Comparison of ENCODE assay signal across 8 cellular contexts in genomic region chr2:145752091-145752806, GRCh38.
DNase-seq lines count a peak whose midpoint lies in the region; ATAC-seq and TF ChIP-seq lines count a peak whose summit lies in the region.

No MANE protein-coding gene starts in this region.

- DNase-seq in CMK (ENCODE audit: low read depth), result peak; percentile 21
- DNase-seq in NCI-H748 treated with DMSO at 0.1 percent for 48 hours (lab: John Stamatoyannopoulos, UW), result peak; percentile 66
- peak; percentile 65 for DNase-seq in mammary epithelial cell
- DNase-seq in kidney tubule cell (ENCODE audit: low spot score), result peak; percentile 59
- no peak for DNase-seq in HuH-7 (ENCODE audit: low spot score)

- TF ChIP-seq CTCF in mammary epithelial cell (conservative IDR thresholded peaks at IDR 0.05 in 1 of 2, IDR thresholded peaks at IDR 0.05 in 1 of 2; ENCODE audit: extremely low read depth in 1 of 2, insufficient read depth in 1 of 2, low read depth in 1 of 2, low read length in 2 of 2), result peak; percentile 73 to 77

- no peak overlapping the region for H3K9ac ChIP-seq in mammary epithelial cell (ENCODE audit: insufficient read depth, low read length)

- no peaks in the 10 kb centered on the region for H3K9me3 ChIP-seq in mammary epithelial cell (replicated peaks; ENCODE audit: insufficient read depth, low read length)

- in situ Hi-C loops in mammary epithelial cell (cut with MboI; ENCODE audit: low sequenced_read_pairs in 2 of 2), result no loop called here

- CTCF ChIA-PET in mammary epithelial cell (lab: Charles Lee; ENCODE audit: low non-redundant PET), result interaction anchor here (0.6 to 0.7 kb wide), 2 partner anchors 267 to 652 kb away, joined by 3 read pairs; no protein-coding TSS in a partner anchor

- no peak overlapping the region for H3K27ac ChIP-seq in mammary epithelial cell (ENCODE audit: insufficient read depth, low read depth, low read length)
- H3K27ac ChIP-seq in temporal lobe (ENCODE audit: low read depth, low read length), result peak overlapping the region; percentile 69

- no peaks in the 10 kb centered on the region for H4K20me1 ChIP-seq in mammary epithelial cell (ENCODE audit: insufficient read depth, low read length)

- WGBS in mammary epithelial cell (ENCODE audit: low coverage, missing lambda C conversion rate), result 20% methylated on average over 5 of the region's 5 CpGs

- peak overlapping the region; percentile 37 for H3K4me2 ChIP-seq in mammary epithelial cell (ENCODE audit: insufficient read depth, low read depth, low read length)

- H3K36me3 ChIP-seq in mammary epithelial cell (ENCODE audit: insufficient read depth, low read length), result no peaks in the 10 kb centered on the region

- no peaks in the 10 kb centered on the region for H3K27me3 ChIP-seq in mammary epithelial cell (ENCODE audit: insufficient read depth, low read length)

- ATAC-seq in GM19452 (IDR thresholded peaks at IDR 0.05; ENCODE audit: unreplicated experiment) (peak; percentile 34), HG03442 (IDR thresholded peaks at IDR 0.05; ENCODE audit: unreplicated experiment) (peak; percentile 4)

- intact Hi-C loops in mammary epithelial cell (cut with micrococcal nuclease), result loop anchor here (1.0 to 10.0 kb wide), 3 partner anchors 267 to 1590 kb away; no protein-coding TSS in a partner anchor

- H3K4me1 ChIP-seq in mammary epithelial cell (ENCODE audit: insufficient read depth, low read length), result peaks cover 14% of the 10 kb centered on the region

- no TSS peak for BruUV-seq in mammary epithelial cell (replicated peaks; lab: Mats Ljungman, UMichigan)

- H2AFZ ChIP-seq in mammary epithelial cell (ENCODE audit: low read depth, low read length), result peak overlapping the region; percentile 35

- dilution Hi-C loops in mammary epithelial cell (cut with HindIII; ENCODE audit: low sequenced_read_pairs), result no loop called here

- H3K4me3 ChIP-seq in mammary epithelial cell (replicated peaks in 1 of 3; ENCODE audit: insufficient read depth in 1 of 3, low read depth in 2 of 3, low read length in 3 of 3), result no peak overlapping the region

- H3K79me2 ChIP-seq in mammary epithelial cell (ENCODE audit: insufficient read depth, low read length), result no peaks in the 10 kb centered on the region
